ENCODE assay signal across 19 cellular contexts in genomic region chr17:59428896-59429460, GRCh38.
DNase-seq lines count a peak whose midpoint lies in the region; ATAC-seq and TF ChIP-seq lines count a peak whose summit lies in the region.
"Had no signal": no experiment of that assay in that cellular context is flagged by ENCODE, and none has a peak within 500 bp of the region (broad histone marks: within the 10 kb centered on the region; RNA-seq: fewer than 3 reads in every experiment).

No MANE protein-coding gene starts in this region.

- no peaks in the 10 kb centered on the region for H3K9me2 ChIP-seq in GM23248 (ENCODE audit: insufficient read depth)

- H3K27me3 ChIP-seq in GM23248 (replicated peaks; ENCODE audit: insufficient read depth) (no peaks in the 10 kb centered on the region), liver (ENCODE audit: control insufficient read depth in 4 of 4, insufficient read depth in 4 of 4, low read length in 3 of 4) (no peaks in the 10 kb centered on the region), stomach (no peaks in the 10 kb centered on the region)
- H3K27me3 ChIP-seq: neutrophil, Peyer's patch had no signal

- H3K4me1 ChIP-seq in GM23248 (ENCODE audit: insufficient read depth) (peaks cover 46% of the 10 kb centered on the region), liver (ENCODE audit: control insufficient read depth in 4 of 4, insufficient read depth in 4 of 4, low read length in 3 of 4) (peaks cover 22 to 65% (median 55%) of the 10 kb centered on the region in 4 donors), stomach (peaks cover 10 to 57% (median 36%) of the 10 kb centered on the region in 4 donors)

- H3K4me3 Mint-ChIP-seq in chondrocyte (ENCODE audit: unreplicated experiment): no peak overlapping the region
- H3K4me3 Mint-ChIP-seq: CD8-positive, alpha-beta memory T cell; H9 had no signal

- no peaks in the 10 kb centered on the region for H3K27me3 Mint-ChIP-seq in chondrocyte (ENCODE audit: low read depth)

- in situ Hi-C loops in GM23248 (cut with MboI): no loop called here

- H3K36me3 ChIP-seq in GM23248 (ENCODE audit: low read depth) (no peaks in the 10 kb centered on the region), liver (ENCODE audit: control insufficient read depth in 4 of 4, insufficient read depth in 3 of 4, low read depth in 1 of 4, low read length in 3 of 4) (peaks cover 0 to 2% (median 0%) of the 10 kb centered on the region in 4 donors), stomach (no peaks in the 10 kb centered on the region)
- H3K36me3 ChIP-seq: neutrophil, Peyer's patch had no signal

- H3K9me3 ChIP-seq in GM23248 (ENCODE audit: low read depth) (no peaks in the 10 kb centered on the region), liver (ENCODE audit: control insufficient read depth in 4 of 4, low read length in 3 of 4) (no peaks in the 10 kb centered on the region), stomach (no peaks in the 10 kb centered on the region)
- H3K9me3 ChIP-seq: neutrophil, Peyer's patch had no signal

- peaks cover 9% of the 10 kb centered on the region for H3K36me3 Mint-ChIP-seq in chondrocyte (ENCODE audit: low read depth)
- H3K36me3 Mint-ChIP-seq: CD8-positive, alpha-beta memory T cell had no signal

- WGBS in GM23248 (ENCODE audit: low coverage in 1 of 2, low lambda C conversion rate in 2 of 2, missing lambda C conversion rate in 2 of 2), 2 experiments: 39 to 41% methylated on average over 7 of the region's 7 CpGs
- 37% methylated on average over 7 of the region's 7 CpGs for WGBS in liver
- WGBS in stomach, 5 donors: 65 to 86% (median 84%) methylated on average over 7 of the region's 7 CpGs

- TF ChIP-seq CTCF in chondrocyte (IDR thresholded peaks at IDR 0.05) (no peak), liver (IDR thresholded peaks at IDR 0.05; ENCODE audit: low read depth, low read length, missing input control) (no peak), stomach (IDR thresholded peaks at IDR 0.05) (no peak)

- H4K20me1 ChIP-seq in GM23248 (ENCODE audit: insufficient read depth): no peaks in the 10 kb centered on the region

- no peak for DNase-seq in GM23248
- DNase-seq in chondrocyte (ENCODE audit: low spot score): no peak
- DNase-seq in stomach: no peak
- no peak for DNase-seq in medulla oblongata (ENCODE audit: extremely low spot score)
- no peak for DNase-seq in HPDE6-E6E7 (ENCODE audit: extremely low spot score)
- DNase-seq: activated CD4-positive, alpha-beta T cell treated with anti-CD3 and anti-CD28 coated beads for 48 hours; activated CD8-positive, alpha-beta memory T cell treated with anti-CD3 and anti-CD28 coated beads, Interleukin-2, amount 50 U/mL, for 4 hours; activated gamma-delta T cell treated with Interleukin-2 at 50 U/mL for 16 hours; amniotic stem cell; CD8-positive, alpha-beta memory T cell; H9; head of caudate nucleus; NCI-H748 treated with DMSO at 0.1 percent for 48 hours; Peyer's patch; small intestine had no signal

- peaks cover 53% of the 10 kb centered on the region for H3F3A ChIP-seq in GM23248 (ENCODE audit: insufficient read depth)

- H3K27ac ChIP-seq in GM23248 (peak overlapping the region; percentile 93), liver (ENCODE audit: low read depth in 1 of 2, low read length in 2 of 2) (peak overlapping the region; percentile 83 to 88), stomach (peak overlapping the region in 4 of 5 donors; percentile 11 to 85 (median 80))
- H3K27ac ChIP-seq: neutrophil had no signal

- H3K4me2 ChIP-seq in GM23248 (ENCODE audit: unreplicated experiment): peak overlapping the region; percentile 75

- H3K9ac ChIP-seq in GM23248 (peak overlapping the region; percentile 73), liver (ENCODE audit: low read depth in 1 of 2, low read length in 2 of 2) (no peak overlapping the region)

- no peaks in the 10 kb centered on the region for H3K79me2 ChIP-seq in GM23248 (ENCODE audit: insufficient read depth)

- no peak for TF ChIP-seq POLR2A in stomach (IDR thresholded peaks at IDR 0.05)

- H3K9me3 Mint-ChIP-seq in chondrocyte (ENCODE audit: low read depth): peaks cover 9% of the 10 kb centered on the region
- H3K9me3 Mint-ChIP-seq: H9 had no signal

- H2AFZ ChIP-seq in GM23248: peak overlapping the region; percentile 76

- peak; percentile 23 to 24 for TF ChIP-seq RAD21 in liver (IDR thresholded peaks at IDR 0.05)

- no peak for ATAC-seq in SK-N-SH treated with all-trans-retinoic acid at 6 μM for 48 hours
- no peak for ATAC-seq in HG02642 (IDR thresholded peaks at IDR 0.05; ENCODE audit: poor library complexity, unreplicated experiment)

- peak overlapping the region; percentile 94 for H3K27ac Mint-ChIP-seq in chondrocyte (ENCODE audit: unreplicated experiment)
- H3K27ac Mint-ChIP-seq: H9 had no signal

- intact Hi-C loops in stomach (cut with DNase I; ENCODE audit: low total_unique reads): no loop called here

- peaks cover 52% of the 10 kb centered on the region for H3K4me1 Mint-ChIP-seq in chondrocyte (ENCODE audit: low read depth)

- H3K4me3 ChIP-seq in GM23248: no peak overlapping the region
- no peak overlapping the region for H3K4me3 ChIP-seq in liver (ENCODE audit: low read depth in 1 of 3, low read length in 3 of 3)
- no peak overlapping the region for H3K4me3 ChIP-seq in stomach
- H3K4me3 ChIP-seq: Peyer's patch had no signal

- no peak for TF ChIP-seq EP300 in stomach (IDR thresholded peaks at IDR 0.05)

TF ChIP-seq in liver, 16 proteins besides CTCF, POLR2A, EP300 and RAD21:
- TF ChIP-seq FOXA1 (IDR thresholded peaks at IDR 0.05) (no peak), JUND (IDR thresholded peaks at IDR 0.05) (peak in 1 of 2 donors; percentile 40), EGR1 (IDR thresholded peaks at IDR 0.05; ENCODE audit: low read depth in 2 of 2) (no peak), MAX (IDR thresholded peaks at IDR 0.05) (no peak), ATF3 (IDR thresholded peaks at IDR 0.05) (no peak), ZBTB33 (IDR thresholded peaks at IDR 0.05) (peak; percentile 7), HNF4A (conservative IDR thresholded peaks at IDR 0.05) (peak; percentile 41 to 64), SP1 (IDR thresholded peaks at IDR 0.05) (no peak), RXRA (IDR thresholded peaks at IDR 0.05) (peak in 1 of 2 donors; percentile 59)

TF ChIP-seq in SK-N-SH treated with all-trans-retinoic acid at 6 μM for 48 hours, 23 proteins besides CTCF, POLR2A, EP300 and RAD21:
- TF ChIP-seq ZC3H10 (CRISPR knock-in tag; IDR thresholded peaks at IDR 0.05) (no peak), ZNF8 (CRISPR knock-in tag; IDR thresholded peaks at IDR 0.05) (no peak), RARB (CRISPR knock-in tag; IDR thresholded peaks at IDR 0.05) (no peak), ESRRG (CRISPR knock-in tag; IDR thresholded peaks at IDR 0.05) (no peak)
